ENCODE assay signal across 8 cellular contexts in genomic region chr9:38362912-38363588, GRCh38. TPM values are rescaled to one million over a fixed set of nuclear protein-coding genes. Genes with fewer than 3 reads are reported as not detected.
A peak's percentile ranks its signal among the peaks of the same experiment; 100 is the strongest.
DNase-seq lines count a peak whose midpoint lies in the region; ATAC-seq and TF ChIP-seq lines count a peak whose summit lies in the region.

No MANE protein-coding gene starts in this region.

- H3F3A ChIP-seq in PC-9 (ENCODE audit: insufficient read depth, low read depth): no peaks in the 10 kb centered on the region

- H3K9me2 ChIP-seq in PC-9 (ENCODE audit: insufficient read depth): no peaks in the 10 kb centered on the region

- no peak overlapping the region for H3K4me2 ChIP-seq in PC-9

- no peaks in the 10 kb centered on the region for H3K9me3 ChIP-seq in PC-9 (ENCODE audit: insufficient read depth, low read depth)

- H3K27ac ChIP-seq in PC-9: no peak overlapping the region

- H3K27ac Mint-ChIP-seq in MCF 10A (ENCODE audit: low read depth, unreplicated experiment): no peak overlapping the region
- peak overlapping the region; percentile 14 for H3K27ac Mint-ChIP-seq in stimulated activated naive CD8-positive, alpha-beta T cell treated with anti-CD3 and anti-CD28 coated beads, Interleukin-15, Interleukin-2, amounts not matched to agents 100 ng/mL and 50 ng/mL, for 24 hours

- ATAC-seq in GM19043 (IDR thresholded peaks at IDR 0.05; ENCODE audit: low read depth, unreplicated experiment): peak; percentile 79
- ATAC-seq in GM19328 (IDR thresholded peaks at IDR 0.05; ENCODE audit: unreplicated experiment): no peak

- H4K20me1 ChIP-seq in PC-9 (ENCODE audit: insufficient read depth): no peaks in the 10 kb centered on the region

- CTCF ChIA-PET in PC-9 (lab: Charles Lee): interaction anchor here (0.6 kb wide), 1 partner anchor 60 kb away, joined by 3 read pairs; no protein-coding TSS in a partner anchor
- CTCF ChIA-PET in MCF 10A (lab: Yijun Ruan, JAX): interaction anchor here (0.6 to 1.5 kb wide), 19 partner anchors 12 to 454 kb away, joined by 3 to 5 read pairs (median 3); no protein-coding TSS in a partner anchor

- peaks cover 8% of the 10 kb centered on the region for H3K4me1 Mint-ChIP-seq in MCF 10A (ENCODE audit: insufficient read depth, unreplicated experiment)
- peaks cover 5% of the 10 kb centered on the region for H3K4me1 Mint-ChIP-seq in stimulated activated naive CD8-positive, alpha-beta T cell treated with anti-CD3 and anti-CD28 coated beads, Interleukin-15, Interleukin-2, amounts not matched to agents 100 ng/mL and 50 ng/mL, for 24 hours (ENCODE audit: low read depth)

- H2AFZ ChIP-seq in PC-9: no peak overlapping the region

- H3K4me3 ChIP-seq in PC-9: no peak overlapping the region

- H3K79me2 ChIP-seq in PC-9 (ENCODE audit: low read depth): no peaks in the 10 kb centered on the region

- BruUV-seq in PC-9 (replicated peaks; lab: Mats Ljungman, UMichigan) (no TSS peak), MCF 10A (replicated peaks; lab: Mats Ljungman, UMichigan) (no TSS peak)

- no peaks in the 10 kb centered on the region for H3K9me3 Mint-ChIP-seq in MCF 10A (ENCODE audit: unreplicated experiment)
- H3K9me3 Mint-ChIP-seq in stimulated activated naive CD8-positive, alpha-beta T cell treated with anti-CD3 and anti-CD28 coated beads, Interleukin-15, Interleukin-2, amounts not matched to agents 100 ng/mL and 50 ng/mL, for 24 hours: no peaks in the 10 kb centered on the region

- H3K4me1 ChIP-seq in PC-9 (replicated peaks; ENCODE audit: insufficient read depth): no peaks in the 10 kb centered on the region

- no peaks in the 10 kb centered on the region for H3K36me3 ChIP-seq in PC-9 (ENCODE audit: low read depth)

- POLR2A ChIA-PET in PC-9 (lab: Charles Lee; ENCODE audit: unreplicated experiment): no interaction called here
- POLR2A ChIA-PET in MCF 10A (lab: Yijun Ruan, JAX): interaction anchor here (0.6 to 0.7 kb wide), 3 partner anchors 296 to 454 kb away, joined by 3 read pairs; no protein-coding TSS in a partner anchor

- DNase-seq in COLO829 (ENCODE audit: low spot score) (peak; percentile 77), LHCN-M2 (ENCODE audit: low read depth) (peak; percentile 81), PC-9 (peak; percentile 28 to 57), MCF 10A (ENCODE audit: unreplicated experiment) (peak; percentile 74), iris pigment epithelial cell (ENCODE audit: low read depth) (peak; percentile 81)

- no peak overlapping the region for H3K4me3 Mint-ChIP-seq in MCF 10A (ENCODE audit: unreplicated experiment)
- H3K4me3 Mint-ChIP-seq in stimulated activated naive CD8-positive, alpha-beta T cell treated with anti-CD3 and anti-CD28 coated beads, Interleukin-15, Interleukin-2, amounts not matched to agents 100 ng/mL and 50 ng/mL, for 24 hours: peak overlapping the region; percentile 53

- H3K27me3 Mint-ChIP-seq in MCF 10A (ENCODE audit: insufficient read depth, unreplicated experiment): no peaks in the 10 kb centered on the region
- H3K27me3 Mint-ChIP-seq in stimulated activated naive CD8-positive, alpha-beta T cell treated with anti-CD3 and anti-CD28 coated beads, Interleukin-15, Interleukin-2, amounts not matched to agents 100 ng/mL and 50 ng/mL, for 24 hours: no peaks in the 10 kb centered on the region

- no peaks in the 10 kb centered on the region for H3K36me3 Mint-ChIP-seq in MCF 10A (ENCODE audit: insufficient read depth, unreplicated experiment)
- no peaks in the 10 kb centered on the region for H3K36me3 Mint-ChIP-seq in stimulated activated naive CD8-positive, alpha-beta T cell treated with anti-CD3 and anti-CD28 coated beads, Interleukin-15, Interleukin-2, amounts not matched to agents 100 ng/mL and 50 ng/mL, for 24 hours (ENCODE audit: low read depth)

- H3K27me3 ChIP-seq in PC-9 (ENCODE audit: insufficient read depth, low read depth): no peaks in the 10 kb centered on the region

- intact Hi-C loops in PC-9 (cut with micrococcal nuclease; ENCODE audit: unreplicated experiment): loop anchor here (1.0 to 5.0 kb wide), 8 partner anchors 136 to 616 kb away; partner anchors contain the start of genes SHB and SLC25A51
- intact Hi-C loops in MCF 10A (cut with micrococcal nuclease): loop anchor here (1.0 to 10.0 kb wide), 4 partner anchors 275 to 878 kb away; partner anchors contain the start of genes POLR1E and SLC25A51

- TF ChIP-seq CTCF in PC-9 (conservative IDR thresholded peaks at IDR 0.05) (peak; percentile 71), MCF 10A (IDR thresholded peaks at IDR 0.05; ENCODE audit: unreplicated experiment) (peak; percentile 66)

RNA-seq across cellular contexts. Expression of gene ALDH1B1, which starts 29.5 kb away (rescaled TPM):
- total RNA-seq in LHCN-M2 (2014; rRNA removed): 44.2 and 47.6 TPM in 2 replicates
- 51.5 TPM for polyA plus RNA-seq in LHCN-M2 (2012)
- total RNA-seq in PC-9 (2021): 13.1 and 18.9 TPM in 2 replicates
- 17.5 and 26.2 TPM in 2 replicates for total RNA-seq in MCF 10A (2022)
